14 cellular contexts compared by ENCODE assay signal in the genomic region with DNA sequence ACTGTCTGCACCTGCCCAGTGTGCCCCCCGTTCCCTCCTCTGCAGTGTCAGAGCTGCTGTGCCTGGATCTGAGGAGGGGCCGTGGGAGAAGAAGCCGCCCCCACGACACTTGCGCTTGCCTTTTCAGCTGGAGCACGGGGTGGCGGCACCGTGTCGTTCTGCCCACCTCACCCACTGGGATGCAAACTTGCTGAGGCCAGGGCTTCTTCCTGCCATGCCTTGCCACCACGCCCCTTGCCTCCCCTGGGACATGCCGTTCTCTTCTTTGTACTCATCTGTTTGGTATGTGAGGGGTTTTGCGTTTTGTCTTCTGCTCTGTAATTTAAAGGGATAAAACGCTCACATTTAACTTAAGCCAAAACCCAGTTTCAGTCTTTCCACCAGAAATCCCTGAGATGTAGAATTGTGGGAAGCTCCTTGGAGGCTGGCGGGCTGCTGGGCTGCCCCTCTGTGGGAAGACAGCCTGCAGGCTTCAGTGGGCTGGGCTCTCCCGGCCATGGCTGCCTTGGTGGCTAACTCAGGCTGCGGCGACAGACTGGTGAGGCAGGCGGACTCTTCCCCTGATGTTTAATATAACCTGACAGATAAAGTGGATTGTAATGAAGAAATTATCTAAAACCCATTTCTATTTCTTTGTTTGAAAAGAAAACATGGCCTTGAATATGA.
DNase-seq lines count a peak whose midpoint lies in the region; ATAC-seq, FAIRE-seq and TF ChIP-seq lines count a peak whose summit lies in the region.
"Had no signal": no experiment of that assay in that cellular context is flagged by ENCODE, and none has a peak within 500 bp of the region (broad histone marks: within the 10 kb centered on the region; RNA-seq: fewer than 3 reads in every experiment).

No MANE protein-coding gene starts in this region.

- DNase-seq in astrocyte (ENCODE audit: low read depth) (peak; percentile 63), memory B cell (ENCODE audit: low spot score in 2 of 2) (no peak), SHP77 (lab: John Stamatoyannopoulos, UW) (no peak), Right ventricle myocardium superior (no peak)
- DNase-seq: activated naive CD4-positive, alpha-beta T cell; DMS 273 treated with DMSO at 0.1 percent for 48 hours; left ventricle myocardium superior; NCI-H526 treated with DMSO at 0.1 percent for 48 hours; stimulated activated naive CD8-positive, alpha-beta T cell treated with anti-CD3 and anti-CD28 coated beads, Interleukin-15, amount 100 ng/mL, for 72 hours had no signal

- H3K4me3 Mint-ChIP-seq in astrocyte (ENCODE audit: unreplicated experiment), result peak overlapping the region; percentile 25
- no peak overlapping the region for H3K4me3 Mint-ChIP-seq in memory B cell
- H3K4me3 Mint-ChIP-seq: stimulated activated naive CD8-positive, alpha-beta T cell treated with anti-CD3 and anti-CD28 coated beads, Interleukin-15, amount 100 ng/mL, for 72 hours had no signal

- FAIRE-seq in astrocyte (lab: Jason Lieb, UNC), result no peak

- TF ChIP-seq CTCF in HEK293 (tag by site-specific recombination; IDR thresholded peaks at IDR 0.05) (no peak), astrocyte (IDR thresholded peaks at IDR 0.05; ENCODE audit: insufficient read depth, low read depth, low read length) (no peak)

- H3K27ac ChIP-seq in ACC112 (ENCODE audit: low read depth, low read length), result peak overlapping the region; percentile 74
- no peak overlapping the region for H3K27ac ChIP-seq in HEK293 (ENCODE audit: extremely low read depth, low read depth, low read length)
- H3K27ac ChIP-seq in astrocyte (ENCODE audit: low read depth, low read length), result peak overlapping the region; percentile 71
- H3K27ac ChIP-seq: KMS-11 had no signal

- no peaks in the 10 kb centered on the region for H3K27me3 Mint-ChIP-seq in astrocyte (ENCODE audit: low read depth, unreplicated experiment)
- H3K27me3 Mint-ChIP-seq in memory B cell, result no peaks in the 10 kb centered on the region
- H3K27me3 Mint-ChIP-seq: stimulated activated naive CD8-positive, alpha-beta T cell treated with anti-CD3 and anti-CD28 coated beads, Interleukin-15, amount 100 ng/mL, for 72 hours had no signal

- CTCF ChIA-PET in HEK293 (lab: Yijun Ruan, JAX), result interaction anchor here (0.6 to 1.5 kb wide), 3 partner anchors 161 to 176 kb away, joined by 3 to 5 read pairs (median 5); no protein-coding TSS in a partner anchor

- ATAC-seq in memory B cell (ENCODE audit: low read depth), result no peak
- no peak for ATAC-seq in GM19463 (IDR thresholded peaks at IDR 0.05; ENCODE audit: unreplicated experiment)
- no peak for ATAC-seq in Right ventricle myocardium superior (ENCODE audit: poor library complexity)
- no peak for ATAC-seq in HG03469 (IDR thresholded peaks at IDR 0.05; ENCODE audit: unreplicated experiment)
- ATAC-seq: stimulated activated naive CD8-positive, alpha-beta T cell treated with anti-CD3 and anti-CD28 coated beads, Interleukin-15, amount 100 ng/mL, for 72 hours had no signal

- H3K4me1 ChIP-seq in ACC112 (ENCODE audit: control insufficient read depth, insufficient read depth, low read length, unreplicated experiment), result peaks cover 25% of the 10 kb centered on the region
- peaks cover 10% of the 10 kb centered on the region for H3K4me1 ChIP-seq in HEK293 (ENCODE audit: control insufficient read depth, insufficient read depth, low read length)
- H3K4me1 ChIP-seq in astrocyte (ENCODE audit: insufficient read depth, low read length), result peaks cover 33% of the 10 kb centered on the region

- H2AFZ ChIP-seq in ACC112 (ENCODE audit: low read length, unreplicated experiment) (no peak overlapping the region), astrocyte (ENCODE audit: low read depth, low read length) (no peak overlapping the region)

- H3K79me2 ChIP-seq in ACC112 (ENCODE audit: control insufficient read depth, insufficient read depth, low read length, unreplicated experiment) (peaks cover 43% of the 10 kb centered on the region), astrocyte (ENCODE audit: insufficient read depth, low read length) (peaks cover 33% of the 10 kb centered on the region)

- H3K9me3 Mint-ChIP-seq in astrocyte (ENCODE audit: unreplicated experiment) (no peaks in the 10 kb centered on the region), memory B cell (no peaks in the 10 kb centered on the region)
- H3K9me3 Mint-ChIP-seq: stimulated activated naive CD8-positive, alpha-beta T cell treated with anti-CD3 and anti-CD28 coated beads, Interleukin-15, amount 100 ng/mL, for 72 hours had no signal

- H3K36me3 ChIP-seq in ACC112 (ENCODE audit: insufficient read depth, low read length), result peaks cover 9% of the 10 kb centered on the region; the same call in 1 of the 2 replicates
- H3K36me3 ChIP-seq in HEK293 (ENCODE audit: control insufficient read depth in 2 of 2, insufficient read depth in 1 of 2, low read length in 2 of 2), result peaks cover 0 to 8% of the 10 kb centered on the region in 2 experiments; a peak in 1 of 3 replicates
- no peaks in the 10 kb centered on the region for H3K36me3 ChIP-seq in astrocyte (ENCODE audit: insufficient read depth, low read length)

- H3K9me3 ChIP-seq in HEK293 (ENCODE audit: control insufficient read depth, insufficient read depth, low read depth, low read length) (no peaks in the 10 kb centered on the region), astrocyte (ENCODE audit: insufficient read depth, low read depth, low read length) (no peaks in the 10 kb centered on the region)

- H3K27ac Mint-ChIP-seq in astrocyte (ENCODE audit: unreplicated experiment) (peak overlapping the region; percentile 63), memory B cell (peak overlapping the region; percentile 54)

- H3K4me2 ChIP-seq in astrocyte (ENCODE audit: low read length), result peak overlapping the region; percentile 74
- H3K4me2 ChIP-seq: KMS-11 had no signal

- H3K27me3 ChIP-seq in ACC112 (ENCODE audit: insufficient read depth, low read length) (no peaks in the 10 kb centered on the region), astrocyte (ENCODE audit: insufficient read depth, low read length) (no peaks in the 10 kb centered on the region)

- H4K20me1 ChIP-seq in astrocyte (ENCODE audit: insufficient read depth, low read length), result no peaks in the 10 kb centered on the region

- H3K9ac ChIP-seq in astrocyte (ENCODE audit: low read length), result peak overlapping the region; percentile 54
- H3K9ac ChIP-seq: KMS-11 had no signal

- peaks cover 21% of the 10 kb centered on the region for H3K4me1 Mint-ChIP-seq in astrocyte (ENCODE audit: low read depth, unreplicated experiment)
- H3K4me1 Mint-ChIP-seq in memory B cell, result peaks cover 33% of the 10 kb centered on the region

- H3K4me3 ChIP-seq in ACC112 (ENCODE audit: low read depth, low read length), result peak overlapping the region; percentile 41; the same call in 1 of the 2 replicates
- H3K4me3 ChIP-seq in HEK293 (ENCODE audit: low read depth, low read length), result no peak overlapping the region
- no peak overlapping the region for H3K4me3 ChIP-seq in astrocyte (ENCODE audit: insufficient read depth, low read depth, low read length)

- POLR2A ChIA-PET in HEK293 (lab: Yijun Ruan, JAX), result no interaction called here

- H3K36me3 Mint-ChIP-seq in astrocyte (ENCODE audit: low read depth, unreplicated experiment), result peaks cover 4% of the 10 kb centered on the region
- H3K36me3 Mint-ChIP-seq in memory B cell, result peaks cover 3% of the 10 kb centered on the region

- intact Hi-C loops in Right ventricle myocardium superior (cut with DNase I), result no loop called here

TF ChIP-seq in HEK293, 187 proteins besides CTCF, POLR2A, EP300 and RAD21:
- no peak for TF ChIP-seq RBAK (tag by site-specific recombination; IDR thresholded peaks at IDR 0.05)
- peak; percentile 83 for TF ChIP-seq EGR2 (tag by site-specific recombination; IDR thresholded peaks at IDR 0.05; ENCODE audit: low read depth)
- TF ChIP-seq KLF1 (tag by site-specific recombination; IDR thresholded peaks at IDR 0.05), result peak; percentile 70
- peak; percentile 80 for TF ChIP-seq ZFHX2 (tag by site-specific recombination; conservative IDR thresholded peaks at IDR 0.05)
